1 cellular context compared by ENCODE assay signal in the genomic region with DNA sequence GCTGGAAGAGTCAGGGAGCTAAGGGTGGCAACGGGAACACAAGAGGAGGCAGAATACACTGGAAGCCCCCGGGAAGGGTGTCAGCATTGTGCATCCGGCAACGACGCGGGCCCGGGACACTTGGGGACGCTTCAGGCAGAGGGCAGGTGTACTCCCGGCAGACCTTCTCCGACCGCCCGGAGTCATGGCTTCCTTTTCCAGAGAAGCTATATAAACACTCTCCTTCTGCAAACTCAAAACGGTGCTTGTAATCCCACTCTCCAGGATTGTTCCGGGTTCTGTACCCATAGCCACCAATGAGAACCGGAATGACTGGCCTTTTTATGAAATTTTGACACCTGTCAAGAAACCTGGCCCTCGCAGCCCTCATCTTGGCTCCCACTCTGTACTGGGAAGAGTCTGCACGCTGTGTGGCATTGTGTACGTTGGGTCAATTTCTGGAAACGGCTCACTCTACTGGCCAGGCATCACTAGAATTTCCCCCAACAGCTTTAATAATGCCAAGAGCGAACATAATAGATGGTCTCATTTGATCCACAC.
TF ChIP-seq lines count a peak whose summit lies in the region.

No MANE protein-coding gene starts in this region.

TF ChIP-seq in IMR-90, 13 proteins besides CTCF, POLR2A, EP300 and RAD21 (continued from another document):
- TF ChIP-seq USF2 (IDR thresholded peaks at IDR 0.05; ENCODE audit: low read depth, low read length) (no peak), MAFK (IDR thresholded peaks at IDR 0.05; ENCODE audit: low read depth, low read length) (no peak), SMC3 (IDR thresholded peaks at IDR 0.05; ENCODE audit: low read depth, low read length) (no peak), BHLHE40 (IDR thresholded peaks at IDR 0.05; ENCODE audit: low read depth, low read length) (no peak), FOS (IDR thresholded peaks at IDR 0.05; ENCODE audit: low read depth, low read length) (no peak)
- TF ChIP-seq, protein P1, sequence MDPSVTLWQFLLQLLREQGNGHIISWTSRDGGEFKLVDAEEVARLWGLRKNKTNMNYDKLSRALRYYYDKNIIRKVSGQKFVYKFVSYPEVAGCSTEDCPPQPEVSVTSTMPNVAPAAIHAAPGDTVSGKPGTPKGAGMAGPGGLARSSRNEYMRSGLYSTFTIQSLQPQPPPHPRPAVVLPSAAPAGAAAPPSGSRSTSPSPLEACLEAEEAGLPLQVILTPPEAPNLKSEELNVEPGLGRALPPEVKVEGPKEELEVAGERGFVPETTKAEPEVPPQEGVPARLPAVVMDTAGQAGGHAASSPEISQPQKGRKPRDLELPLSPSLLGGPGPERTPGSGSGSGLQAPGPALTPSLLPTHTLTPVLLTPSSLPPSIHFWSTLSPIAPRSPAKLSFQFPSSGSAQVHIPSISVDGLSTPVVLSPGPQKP (IDR thresholded peaks at IDR 0.05; ENCODE audit: borderline replicate concordance, low read depth, low read length) = no peak
